8 cellular contexts compared by ENCODE assay signal in genomic region chr3:65785065-65785645, GRCh38.
DNase-seq lines count a peak whose midpoint lies in the region; ATAC-seq and TF ChIP-seq lines count a peak whose summit lies in the region.

No MANE protein-coding gene starts in this region.

- POLR2A ChIA-PET in activated CD4-positive, alpha-beta T cell treated with anti-CD3 and anti-CD28 coated beads for 36 hours (lab: Charles Lee) = no interaction called here

- no peak overlapping the region for H3K4me3 Mint-ChIP-seq in activated CD4-positive, alpha-beta T cell treated with anti-CD3 and anti-CD28 coated beads for 36 hours

- no peak overlapping the region; the same call in 1 of the 2 replicates for H3K27ac ChIP-seq in SK-N-MC

- H3K36me3 ChIP-seq in SK-N-MC (ENCODE audit: insufficient read depth, low read length) = no peaks in the 10 kb centered on the region

- H3K4me3 ChIP-seq in LNCaP clone FGC (ENCODE audit: low read depth, low read length) (no peak overlapping the region), SK-N-MC (no peak overlapping the region), foreskin fibroblast (ENCODE audit: low read depth in 1 of 2, low read length in 2 of 2) (no peak overlapping the region)

- H3K4me1 Mint-ChIP-seq in activated CD4-positive, alpha-beta T cell treated with anti-CD3 and anti-CD28 coated beads for 36 hours = no peaks in the 10 kb centered on the region

- DNase-seq in EH (ENCODE audit: low read depth) (peak; percentile 70), LNCaP clone FGC (ENCODE audit: low read depth) (peak; percentile 35), SK-N-MC (ENCODE audit: low read depth, low spot score) (peak; percentile 50), foreskin fibroblast (peak; percentile 45 to 82), renal cortical epithelial cell (ENCODE audit: low read depth) (peak; percentile 72)
- no peak for DNase-seq in activated CD4-positive, alpha-beta T cell treated with anti-CD3 and anti-CD28 coated beads for 36 hours
- DNase-seq in NK-92 treated with Interleukin-12 subunit alpha and Interleukin-12 subunit beta, amount 100 ng/mL, for 24 hours (lab: John Stamatoyannopoulos, UW) = no peak

- CTCF ChIA-PET in activated CD4-positive, alpha-beta T cell treated with anti-CD3 and anti-CD28 coated beads for 36 hours (lab: Charles Lee) = no interaction called here

- H3K36me3 Mint-ChIP-seq in activated CD4-positive, alpha-beta T cell treated with anti-CD3 and anti-CD28 coated beads for 36 hours (ENCODE audit: low read depth) = no peaks in the 10 kb centered on the region

- TF ChIP-seq CTCF in LNCaP clone FGC (IDR thresholded peaks at IDR 0.05; ENCODE audit: control insufficient read depth, extremely low read depth, insufficient read depth) (peak; percentile 54), foreskin fibroblast (IDR thresholded peaks at IDR 0.05; ENCODE audit: low read depth, low read length) (peak; percentile 43)

- H3K27me3 Mint-ChIP-seq in activated CD4-positive, alpha-beta T cell treated with anti-CD3 and anti-CD28 coated beads for 36 hours = no peaks in the 10 kb centered on the region

- no peak for ATAC-seq in activated CD4-positive, alpha-beta T cell treated with anti-CD3 and anti-CD28 coated beads for 36 hours
- ATAC-seq in GM21786 (IDR thresholded peaks at IDR 0.05; ENCODE audit: unreplicated experiment) = no peak

- H3K9ac ChIP-seq in SK-N-MC (ENCODE audit: insufficient read length) = no peak overlapping the region

- H3K27ac Mint-ChIP-seq in activated CD4-positive, alpha-beta T cell treated with anti-CD3 and anti-CD28 coated beads for 36 hours = no peak overlapping the region

- no peaks in the 10 kb centered on the region for H3K9me3 Mint-ChIP-seq in activated CD4-positive, alpha-beta T cell treated with anti-CD3 and anti-CD28 coated beads for 36 hours (ENCODE audit: low read depth)

- H3K9me3 ChIP-seq in SK-N-MC (ENCODE audit: low read depth, low read length) = no peaks in the 10 kb centered on the region

- intact Hi-C loops in activated CD4-positive, alpha-beta T cell treated with anti-CD3 and anti-CD28 coated beads for 36 hours (cut with DNase I, micrococcal nuclease) = loop anchor here (1.0 to 10.0 kb wide), 5 partner anchors 353 to 1030 kb away; no protein-coding TSS in a partner anchor

Comparison
In these comparisons a context has a peak if more than half of its experiments do, and no peak if none do; other contexts are left out.
1. DNase-seq: peak in EH (single experiment), LNCaP clone FGC (single experiment), SK-N-MC (single experiment), foreskin fibroblast (2 of 2) and renal cortical epithelial cell (single experiment); none in activated CD4-positive, alpha-beta T cell treated with anti-CD3 and anti-CD28 coated beads for 36 hours (single experiment) and NK-92 treated with Interleukin-12 subunit alpha and Interleukin-12 subunit beta, amount 100 ng/mL, for 24 hours (single experiment).